9 cellular contexts compared by ENCODE assay signal in genomic region chr1:78331799-78332198, GRCh38.
"Had no signal": no experiment of that assay in that cellular context is flagged by ENCODE, and none has a peak within 500 bp of the region (broad histone marks: within the 10 kb centered on the region; RNA-seq: fewer than 3 reads in every experiment).

No MANE protein-coding gene starts in this region.

- ATAC-seq: HCT116, HepG2 had no signal

- H3K4me2 ChIP-seq: KMS-11 had no signal

- H3K4me1 Mint-ChIP-seq: IgD-negative memory B cell had no signal

- H3K9me3 ChIP-seq: HAP-1 had no signal

- H3K36me3 Mint-ChIP-seq: IgD-negative memory B cell had no signal

- H3K4me3 Mint-ChIP-seq: IgD-negative memory B cell had no signal

- DNase-seq: GOT3, H7, KBM-7 had no signal

- H3K27ac ChIP-seq: HL-60, KMS-11 had no signal

- H3K4me1 ChIP-seq: HAP-1 had no signal

- H3K27ac Mint-ChIP-seq: IgD-negative memory B cell had no signal

- H3K9ac ChIP-seq: KMS-11 had no signal

- H3K4me3 ChIP-seq: HAP-1 had no signal

- H3K36me3 ChIP-seq: HAP-1 had no signal
